In the genomic region with DNA sequence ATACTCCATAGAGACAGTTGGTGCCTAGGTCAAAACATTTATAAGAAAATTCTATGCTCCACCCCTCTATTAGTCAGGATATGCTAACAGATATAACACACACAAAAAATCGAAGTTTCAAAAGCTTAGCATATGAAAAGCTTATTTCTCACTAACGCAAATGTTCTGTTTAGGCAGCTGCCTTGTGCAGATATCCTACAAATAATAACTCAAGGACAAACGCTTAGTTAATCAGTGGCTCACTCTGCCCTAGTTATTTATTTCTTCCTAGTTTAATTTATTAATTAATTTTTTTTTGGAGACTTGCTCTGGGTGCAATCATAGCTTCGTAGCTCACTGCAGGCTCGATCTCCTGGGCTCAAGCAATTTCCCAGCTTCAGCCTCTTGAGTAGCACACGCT, we compare ENCODE assay signal across 11 cellular contexts.
"Had no signal": no experiment of that assay in that cellular context is flagged by ENCODE, and none has a peak within 500 bp of the region (broad histone marks: within the 10 kb centered on the region; RNA-seq: fewer than 3 reads in every experiment).

No MANE protein-coding gene starts in this region.

- H3K4me1 ChIP-seq: HAP-1 had no signal

- H3K36me3 ChIP-seq: HAP-1 had no signal

- H3K27ac ChIP-seq: GM23248 had no signal

- ATAC-seq: GM23338, HCT116 had no signal

- FAIRE-seq: H1, H54 had no signal

- DNase-seq: GM23248, GOT3, H7, H9, HCEC 1CT, HFFc6 had no signal

- H3K9me3 ChIP-seq: HAP-1 had no signal

- H3K4me3 ChIP-seq: GM23248, GM23338, HAP-1 had no signal
